9 cellular contexts compared by ENCODE assay signal in genomic region chr19:2983351-2984195, GRCh38. TPM values are rescaled to one million over a fixed set of nuclear protein-coding genes. Genes with fewer than 3 reads are reported as not detected.
A peak's percentile ranks its signal among the peaks of the same experiment; 100 is the strongest.
DNase-seq lines count a peak whose midpoint lies in the region; ATAC-seq and TF ChIP-seq lines count a peak whose summit lies in the region.
"Had no signal": no experiment of that assay in that cellular context is flagged by ENCODE, and none has a peak within 500 bp of the region (broad histone marks: within the 10 kb centered on the region; RNA-seq: fewer than 3 reads in every experiment).

No MANE protein-coding gene starts in this region.

- peaks cover 19% of the 10 kb centered on the region for H4K20me1 ChIP-seq in neural progenitor cell (ENCODE audit: low read depth)

- H3K36me3 Mint-ChIP-seq in neural progenitor cell = no peaks in the 10 kb centered on the region

- peaks cover 38% of the 10 kb centered on the region for H3F3A ChIP-seq in neural progenitor cell (ENCODE audit: low read depth)

- CTCF ChIA-PET in RWPE1 (lab: Yijun Ruan, JAX) = interaction anchor here (0.5 kb wide), 1 partner anchor 93 kb away, joined by 4 read pairs; no protein-coding TSS in a partner anchor

- no peaks in the 10 kb centered on the region for H3K36me3 ChIP-seq in neural progenitor cell

- no peak overlapping the region for H2AFZ ChIP-seq in neural progenitor cell (replicated peaks)

- DNase-seq in DMS53 (lab: John Stamatoyannopoulos, UW) = peak; percentile 60
- no peak for DNase-seq in DMS53 treated with DMSO at 0.1 percent for 48 hours (lab: John Stamatoyannopoulos, UW; ENCODE audit: unreplicated experiment)
- peak; percentile 71 for DNase-seq in RWPE1 (ENCODE audit: low spot score)
- peak; percentile 74 for DNase-seq in fibroblast of villous mesenchyme (ENCODE audit: low read depth)
- DNase-seq in neural progenitor cell (ENCODE audit: low spot score) = peak; percentile 92
- no peak for DNase-seq in stimulated activated CD4-positive, alpha-beta T cell treated with anti-CD3 and anti-CD28 coated beads, Interleukin-2, amount 100 ng/mL, for 48 hours
- DNase-seq in cerebellar nuclear complex (lab: John Stamatoyannopoulos, UW) = no peak

- H3K9me3 Mint-ChIP-seq in neural progenitor cell = peaks cover 3% of the 10 kb centered on the region

- peaks cover 74% of the 10 kb centered on the region for H3K27me3 ChIP-seq in neural progenitor cell

- peaks cover 26% of the 10 kb centered on the region for H3K4me1 ChIP-seq in neural progenitor cell

- peaks cover 53% of the 10 kb centered on the region for H3K27me3 Mint-ChIP-seq in neural progenitor cell (ENCODE audit: insufficient read depth, low read depth)

- H3K4me2 ChIP-seq in neural progenitor cell = peak overlapping the region; percentile 69

- H3K4me1 Mint-ChIP-seq in neural progenitor cell = peaks cover 36% of the 10 kb centered on the region

- H3K79me2 ChIP-seq in neural progenitor cell (ENCODE audit: low read depth) = no peaks in the 10 kb centered on the region

- H3K27ac ChIP-seq in RWPE1 (peak overlapping the region; percentile 100), neural progenitor cell (no peak overlapping the region)
- H3K27ac ChIP-seq: 22Rv1 had no signal

- H3K4me3 ChIP-seq in fibroblast of villous mesenchyme (ENCODE audit: low read depth, low read length) = peak overlapping the region; percentile 52
- peak overlapping the region; percentile 19 for H3K4me3 ChIP-seq in neural progenitor cell

- no peak overlapping the region for H3K4me3 Mint-ChIP-seq in neural progenitor cell

- H3K9ac ChIP-seq in neural progenitor cell = no peak overlapping the region

- POLR2A ChIA-PET in RWPE1 (lab: Yijun Ruan, JAX; ENCODE audit: low non-redundant PET) = no interaction called here

- no peak for ATAC-seq in HG02642 (IDR thresholded peaks at IDR 0.05; ENCODE audit: poor library complexity, unreplicated experiment)

- no peak overlapping the region for H3K27ac Mint-ChIP-seq in neural progenitor cell

- TF ChIP-seq CTCF in RWPE1 (conservative IDR thresholded peaks at IDR 0.05; ENCODE audit: low read depth) = no peak
- TF ChIP-seq CTCF in fibroblast of villous mesenchyme (IDR thresholded peaks at IDR 0.05; ENCODE audit: insufficient read depth, low read depth, low read length) = no peak
- TF ChIP-seq CTCF in neural progenitor cell (IDR thresholded peaks at IDR 0.05) = no peak

- no peaks in the 10 kb centered on the region for H3K9me3 ChIP-seq in neural progenitor cell (ENCODE audit: low read depth)

RNA-seq across cellular contexts. Expression of gene TLE6, which starts 6.2 kb away (rescaled TPM):
- 0.97 and 1.7 TPM in 2 replicates for total RNA-seq in fibroblast of villous mesenchyme
- 0.22 and 1.8 TPM in 2 replicates for total RNA-seq in neural progenitor cell (ENCODE audit: low replicate concordance)

RNA-seq across cellular contexts. Expression of gene ZNF77, which starts 38.8 kb away (rescaled TPM):
- total RNA-seq in fibroblast of villous mesenchyme (3.0 and 4.8 TPM in 2 replicates), neural progenitor cell (ENCODE audit: low replicate concordance) (6.2 and 6.5 TPM in 2 replicates)

RNA-seq across cellular contexts. Expression of gene TLE2, which starts 45.5 kb away (rescaled TPM):
- 0.32 and 1.7 TPM in 2 replicates for total RNA-seq in fibroblast of villous mesenchyme
- total RNA-seq in neural progenitor cell (ENCODE audit: low replicate concordance) = 1.1 TPM in 1 of 2 replicates, not detected in the other

Comparison
In these comparisons a context has a peak if more than half of its experiments do, and no peak if none do; other contexts are left out.
1. DNase-seq: peak in DMS53 (single experiment), RWPE1 (single experiment), fibroblast of villous mesenchyme (single experiment) and neural progenitor cell (single experiment); none in DMS53 treated with DMSO at 0.1 percent for 48 hours (single experiment), stimulated activated CD4-positive, alpha-beta T cell treated with anti-CD3 and anti-CD28 coated beads, Interleukin-2, amount 100 ng/mL, for 48 hours (0 of 2) and cerebellar nuclear complex (0 of 2).